ENCODE assay signal across 12 cellular contexts in the genomic region with DNA sequence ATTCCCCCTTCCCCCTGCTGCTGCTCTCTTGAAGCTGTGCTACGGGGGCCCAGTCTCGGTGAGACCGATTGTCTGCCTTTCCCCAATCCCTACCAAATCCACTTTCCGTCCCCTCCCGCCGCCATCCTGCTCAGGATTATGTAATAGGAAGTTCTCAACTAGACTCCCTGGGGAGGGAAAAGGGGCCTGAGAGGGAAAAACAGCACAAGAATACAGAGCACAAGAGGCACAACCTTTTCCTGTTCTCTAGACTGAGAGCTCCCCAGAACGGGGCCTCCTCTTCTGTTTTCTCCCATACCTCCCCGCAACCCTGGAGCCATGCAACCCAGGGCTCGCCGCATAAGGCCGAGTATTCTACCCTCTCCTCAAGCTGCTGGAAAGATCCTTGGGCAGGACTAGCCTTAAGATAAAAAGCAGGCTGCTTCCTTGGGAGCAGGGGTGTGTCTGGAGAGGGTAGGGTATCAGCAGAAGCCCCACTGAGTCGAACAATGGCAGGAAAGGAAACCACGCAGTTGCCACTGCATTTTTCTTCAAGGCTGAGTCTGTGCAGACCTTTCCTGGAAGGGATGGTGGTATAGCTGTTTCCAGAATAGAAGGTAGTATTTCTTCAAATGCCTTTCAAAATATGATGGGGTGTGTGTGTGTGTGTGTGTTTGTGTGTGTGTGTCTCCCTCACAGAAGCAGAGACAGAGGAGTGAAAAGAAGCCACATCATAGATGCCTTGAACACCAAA. TPM values are rescaled to one million over a fixed set of nuclear protein-coding genes. Genes with fewer than 3 reads are reported as not detected.
DNase-seq lines count a peak whose midpoint lies in the region; ATAC-seq and TF ChIP-seq lines count a peak whose summit lies in the region.
"Had no signal": no experiment of that assay in that cellular context is flagged by ENCODE, and none has a peak within 500 bp of the region (broad histone marks: within the 10 kb centered on the region; RNA-seq: fewer than 3 reads in every experiment).

No MANE protein-coding gene starts in this region.

- DNase-seq in activated naive CD8-positive, alpha-beta T cell treated with anti-CD3 and anti-CD28 coated beads, Interleukin-2, amount 50 U/mL, for 24 hours, result no peak
- DNase-seq in dorsolateral prefrontal cortex (no peak), mesenchymal stem cell (no peak), uterus (no peak), glomerular visceral epithelial cell (ENCODE audit: extremely low spot score) (no peak), occipital lobe (lab: John Stamatoyannopoulos, UW) (no peak)
- DNase-seq: activated CD4-positive, CD25-positive, alpha-beta regulatory T cell; amniotic stem cell; stimulated activated CD4-positive, alpha-beta T cell treated with anti-CD3 and anti-CD28 coated beads, Interleukin-4, amount 100 ng/mL, for 4 hours; transverse colon had no signal

- no peak overlapping the region for H3K23ac ChIP-seq in mesenchymal stem cell (ENCODE audit: low read length in 2 of 2)

- no peak overlapping the region for H2BK5ac ChIP-seq in mesenchymal stem cell (ENCODE audit: low read depth, low read length, poor library complexity, severe bottlenecking)

- no peak overlapping the region for H3K4me3 ChIP-seq in dorsolateral prefrontal cortex
- no peak overlapping the region for H3K4me3 ChIP-seq in mesenchymal stem cell (ENCODE audit: insufficient read depth in 1 of 2, low read depth in 1 of 2, low read length in 2 of 2)
- no peak overlapping the region for H3K4me3 ChIP-seq in uterus
- H3K4me3 ChIP-seq: transverse colon had no signal

- no peak overlapping the region for H2BK15ac ChIP-seq in mesenchymal stem cell (ENCODE audit: low read depth, poor library complexity, severe bottlenecking)

- no peak overlapping the region for H3K18ac ChIP-seq in mesenchymal stem cell (ENCODE audit: low read depth in 1 of 2, low read length in 2 of 2)

- H3K4me1 ChIP-seq in mesenchymal stem cell (ENCODE audit: control insufficient read depth, insufficient read depth, low read depth, low read length), result peaks cover 3% of the 10 kb centered on the region
- no peaks in the 10 kb centered on the region for H3K4me1 ChIP-seq in uterus
- H3K4me1 ChIP-seq: transverse colon had no signal

- intact Hi-C loops in dorsolateral prefrontal cortex (cut with DNase I), result no loop called here
- intact Hi-C loops in uterus (cut with DNase I; ENCODE audit: low total_unique reads), result no loop called here

- no peaks in the 10 kb centered on the region for H3K9me3 Mint-ChIP-seq in activated naive CD8-positive, alpha-beta T cell (ENCODE audit: low read depth)
- peaks cover 14% of the 10 kb centered on the region for H3K9me3 Mint-ChIP-seq in activated naive CD8-positive, alpha-beta T cell treated with anti-CD3 and anti-CD28 coated beads, Interleukin-2, amount 50 U/mL, for 24 hours

- TF ChIP-seq POLR2A in uterus (IDR thresholded peaks at IDR 0.05), result no peak

- no peaks in the 10 kb centered on the region for H3K9me3 ChIP-seq in mesenchymal stem cell (ENCODE audit: control insufficient read depth, low read length)
- no peaks in the 10 kb centered on the region for H3K9me3 ChIP-seq in uterus
- H3K9me3 ChIP-seq: transverse colon had no signal

- peak overlapping the region in 1 of 2 experiments; percentile 52 for H3K4ac ChIP-seq in mesenchymal stem cell (ENCODE audit: low read depth in 1 of 2, low read length in 2 of 2)

- H3K36me3 ChIP-seq in mesenchymal stem cell (ENCODE audit: control insufficient read depth in 1 of 2, insufficient read depth in 2 of 2, low read depth in 1 of 2, low read length in 2 of 2) (no peaks in the 10 kb centered on the region), uterus (no peaks in the 10 kb centered on the region)

- peaks cover 11% of the 10 kb centered on the region for H3K36me3 Mint-ChIP-seq in activated naive CD8-positive, alpha-beta T cell
- peaks cover 7% of the 10 kb centered on the region for H3K36me3 Mint-ChIP-seq in activated naive CD8-positive, alpha-beta T cell treated with anti-CD3 and anti-CD28 coated beads, Interleukin-2, amount 50 U/mL, for 24 hours (ENCODE audit: low read depth)

- H3K27me3 Mint-ChIP-seq in activated naive CD8-positive, alpha-beta T cell, result no peaks in the 10 kb centered on the region
- H3K27me3 Mint-ChIP-seq in activated naive CD8-positive, alpha-beta T cell treated with anti-CD3 and anti-CD28 coated beads, Interleukin-2, amount 50 U/mL, for 24 hours, result no peaks in the 10 kb centered on the region

- H3K27me3 ChIP-seq in dorsolateral prefrontal cortex (no peaks in the 10 kb centered on the region), mesenchymal stem cell (ENCODE audit: control insufficient read depth in 1 of 2, insufficient read depth in 1 of 2, low read length in 2 of 2) (no peaks in the 10 kb centered on the region), uterus (no peaks in the 10 kb centered on the region)
- H3K27me3 ChIP-seq: transverse colon had no signal

- H3K4me1 Mint-ChIP-seq in activated naive CD8-positive, alpha-beta T cell (ENCODE audit: low read depth), result peaks cover 15% of the 10 kb centered on the region
- peaks cover 6% of the 10 kb centered on the region for H3K4me1 Mint-ChIP-seq in activated naive CD8-positive, alpha-beta T cell treated with anti-CD3 and anti-CD28 coated beads, Interleukin-2, amount 50 U/mL, for 24 hours

- no peak overlapping the region for H4K91ac ChIP-seq in mesenchymal stem cell (ENCODE audit: low read length)

- H3K27ac Mint-ChIP-seq in activated naive CD8-positive, alpha-beta T cell, result peak overlapping the region; percentile 4
- no peak overlapping the region for H3K27ac Mint-ChIP-seq in activated naive CD8-positive, alpha-beta T cell treated with anti-CD3 and anti-CD28 coated beads, Interleukin-2, amount 50 U/mL, for 24 hours

- no peak overlapping the region for H2AK5ac ChIP-seq in mesenchymal stem cell (ENCODE audit: low read length, severe bottlenecking)

- H4K8ac ChIP-seq in mesenchymal stem cell (ENCODE audit: low read length), result peak overlapping the region; percentile 39

- TF ChIP-seq CTCF in dorsolateral prefrontal cortex (IDR thresholded peaks at IDR 0.05 in 54 of 56, conservative IDR thresholded peaks at IDR 0.05 in 2 of 56; ENCODE audit: low read depth in 1 of 56, partially characterized antibody in 56 of 56) (no peak), uterus (IDR thresholded peaks at IDR 0.05) (no peak)

- H2BK12ac ChIP-seq in mesenchymal stem cell (ENCODE audit: low read length in 2 of 2), result no peak overlapping the region

- no peak overlapping the region for H3K14ac ChIP-seq in mesenchymal stem cell (ENCODE audit: low read length in 2 of 2)

- no peak overlapping the region for H2BK120ac ChIP-seq in mesenchymal stem cell (ENCODE audit: low read depth, low read length)

- no peak for ATAC-seq in activated naive CD8-positive, alpha-beta T cell treated with anti-CD3 and anti-CD28 coated beads, Interleukin-2, amount 50 U/mL, for 24 hours
- ATAC-seq in GM21737 (IDR thresholded peaks at IDR 0.05; ENCODE audit: unreplicated experiment), result no peak

- no peaks in the 10 kb centered on the region for H3K79me1 ChIP-seq in mesenchymal stem cell (replicated peaks; ENCODE audit: low read length, poor library complexity, severe bottlenecking)

- H3K9ac ChIP-seq in mesenchymal stem cell (ENCODE audit: low read length), result no peak overlapping the region

- H3K4me2 ChIP-seq in mesenchymal stem cell (ENCODE audit: low read length, poor library complexity, severe bottlenecking), result no peak overlapping the region

- peak overlapping the region; percentile 6 for H2AFZ ChIP-seq in mesenchymal stem cell (ENCODE audit: low read depth, low read length)

- WGBS in mesenchymal stem cell, result 35% methylated on average over 13 of the region's 13 CpGs

- H3K4me3 Mint-ChIP-seq in activated naive CD8-positive, alpha-beta T cell, result no peak overlapping the region
- no peak overlapping the region for H3K4me3 Mint-ChIP-seq in activated naive CD8-positive, alpha-beta T cell treated with anti-CD3 and anti-CD28 coated beads, Interleukin-2, amount 50 U/mL, for 24 hours

- H3K27ac ChIP-seq in dorsolateral prefrontal cortex (peak overlapping the region in 38 of 59 donors; percentile 1 to 74 (median 46)), mesenchymal stem cell (ENCODE audit: low read length, poor library complexity, severe bottlenecking) (no peak overlapping the region), uterus (peak overlapping the region; percentile 11 to 21)

RNA-seq across cellular contexts. Expression of gene MYORG, which starts 12.9 kb away (rescaled TPM):
- total RNA-seq in dorsolateral prefrontal cortex (10 to 100 TPM; 13.4 to 79.3 (median 30.2) TPM), uterus (1 to 10 TPM in 3 of 4 donors, under 1 TPM in 1; under 0.01 to 6.6 (median 2.3) TPM), occipital lobe (4.7 TPM)
- 2.2 TPM for polyA plus RNA-seq in mesenchymal stem cell (2013, experiment 1 of 2)
- polyA plus RNA-seq in mesenchymal stem cell (2013, experiment 2 of 2), result 2.2 TPM

RNA-seq across cellular contexts. Expression of gene NUDT2, which starts 34.4 kb away (rescaled TPM):
- total RNA-seq in dorsolateral prefrontal cortex (10 to 100 TPM in 119 of 120 experiments, 1 to 10 TPM in 1; 9.9 to 32.0 (median 20.6) TPM), uterus (10 to 100 TPM in 3 of 4 donors, 1 to 10 TPM in 1; 7.6 to 24.6 (median 20.2) TPM), occipital lobe (17.3 TPM)
- polyA plus RNA-seq in mesenchymal stem cell (2013, experiment 1 of 2), result 24.9 TPM
- polyA plus RNA-seq in mesenchymal stem cell (2013, experiment 2 of 2), result 25.0 TPM

RNA-seq across cellular contexts. Expression of gene KIF24, which starts 34.7 kb away (rescaled TPM):
- total RNA-seq in dorsolateral prefrontal cortex, result 1 to 10 TPM in 115 of 120 experiments, under 1 TPM in 5; 0.61 to 3.8 (median 1.6) TPM
- 0.43 TPM for polyA plus RNA-seq in mesenchymal stem cell (2013, experiment 1 of 2)
- 0.45 TPM for polyA plus RNA-seq in mesenchymal stem cell (2013, experiment 2 of 2)
- 1 to 10 TPM; 1.2 to 6.1 (median 1.5) TPM for total RNA-seq in uterus
- total RNA-seq in occipital lobe, result 0.78 TPM
